In the genomic region with DNA sequence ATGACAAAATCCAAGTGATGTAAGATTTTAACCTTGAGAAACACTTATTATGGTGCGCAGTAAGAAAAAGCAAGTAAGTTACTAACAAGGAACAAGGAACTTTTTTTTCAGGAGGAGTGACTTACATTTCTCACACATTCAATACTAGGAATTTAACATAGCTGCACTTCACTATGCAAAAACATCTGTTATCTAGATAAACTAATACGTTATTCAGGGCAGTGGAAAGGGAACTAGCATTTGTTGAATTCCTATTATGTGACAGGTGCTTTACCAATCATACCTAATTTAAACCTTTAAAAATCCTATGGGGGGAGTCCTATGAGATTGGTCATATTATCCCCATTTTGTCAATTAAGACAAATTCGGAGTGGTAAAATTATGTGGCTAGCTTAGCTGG, we compare ENCODE assay signal across 14 cellular contexts.
DNase-seq lines count a peak whose midpoint lies in the region; ATAC-seq and TF ChIP-seq lines count a peak whose summit lies in the region.
"Had no signal": no experiment of that assay in that cellular context is flagged by ENCODE, and none has a peak within 500 bp of the region (broad histone marks: within the 10 kb centered on the region; RNA-seq: fewer than 3 reads in every experiment).

No MANE protein-coding gene starts in this region.

- peaks cover 22% of the 10 kb centered on the region for H3F3A ChIP-seq in neural progenitor cell (ENCODE audit: low read depth)

- H3K4me1 Mint-ChIP-seq in neural progenitor cell: peaks cover 30% of the 10 kb centered on the region
- H3K4me1 Mint-ChIP-seq: CD14-positive monocyte had no signal

- H3K4me2 ChIP-seq in neural progenitor cell: no peak overlapping the region

- H3K27ac Mint-ChIP-seq in neural progenitor cell: peak overlapping the region; percentile 22
- H3K27ac Mint-ChIP-seq: CD14-positive monocyte had no signal

- peaks cover 10% of the 10 kb centered on the region for H3K27me3 Mint-ChIP-seq in neural progenitor cell (ENCODE audit: insufficient read depth, low read depth)

- H3K36me3 ChIP-seq in heart left ventricle (no peaks in the 10 kb centered on the region), colonic mucosa (no peaks in the 10 kb centered on the region), neural progenitor cell (no peaks in the 10 kb centered on the region)

- H3K27ac ChIP-seq in heart left ventricle (peak overlapping the region in 8 of 12 donors; percentile 52 to 82 (median 75)), colonic mucosa (peak overlapping the region; percentile 5), neural progenitor cell (peak overlapping the region; percentile 71)

- H3K9ac ChIP-seq in colonic mucosa (ENCODE audit: low read depth in 2 of 2, low read length in 2 of 2) (no peak overlapping the region), neural progenitor cell (no peak overlapping the region)

- no peaks in the 10 kb centered on the region for H3K79me2 ChIP-seq in neural progenitor cell (ENCODE audit: low read depth)

- H3K4me3 Mint-ChIP-seq in neural progenitor cell: no peak overlapping the region
- H3K4me3 Mint-ChIP-seq: CD14-positive monocyte had no signal

- intact Hi-C loops in heart left ventricle (cut with DNase I) (no loop called here), cardiac septum (cut with DNase I) (no loop called here), colonic mucosa (cut with DNase I) (no loop called here)

- H3K9me3 Mint-ChIP-seq in neural progenitor cell: no peaks in the 10 kb centered on the region

- TF ChIP-seq POLR2A in heart left ventricle (IDR thresholded peaks at IDR 0.05): no peak

- H3K4me3 ChIP-seq in heart left ventricle (no peak overlapping the region), colonic mucosa (no peak overlapping the region), neural progenitor cell (no peak overlapping the region)

- H3K4me1 ChIP-seq in heart left ventricle (peaks cover 3 to 36% (median 24%) of the 10 kb centered on the region in 12 donors), colonic mucosa (no peaks in the 10 kb centered on the region), neural progenitor cell (peaks cover 41% of the 10 kb centered on the region)

- no peaks in the 10 kb centered on the region for H3K36me3 Mint-ChIP-seq in neural progenitor cell
- H3K36me3 Mint-ChIP-seq: CD14-positive monocyte had no signal

- H4K20me1 ChIP-seq in neural progenitor cell (ENCODE audit: low read depth): no peaks in the 10 kb centered on the region

- H3K9me3 ChIP-seq in heart left ventricle (no peaks in the 10 kb centered on the region), colonic mucosa (no peaks in the 10 kb centered on the region), neural progenitor cell (ENCODE audit: low read depth) (no peaks in the 10 kb centered on the region)

- DNase-seq in heart left ventricle (no peak), cardiac septum (ENCODE audit: low spot score) (no peak), colonic mucosa (no peak), neural progenitor cell (ENCODE audit: low spot score) (no peak), superior temporal gyrus (ENCODE audit: extremely low spot score) (peak; percentile 51), occipital lobe (lab: John Stamatoyannopoulos, UW) (no peak)
- DNase-seq: 8988T, DMS79 treated with DMSO at 0.1 percent for 48 hours, KG1, NCI-H187, NCI-H2227 treated with DMSO at 0.1 percent for 48 hours had no signal

- H3K27me3 ChIP-seq in heart left ventricle (no peaks in the 10 kb centered on the region), colonic mucosa (no peaks in the 10 kb centered on the region), neural progenitor cell (no peaks in the 10 kb centered on the region)

- ATAC-seq in heart left ventricle (no peak), HG02588 (IDR thresholded peaks at IDR 0.05; ENCODE audit: unreplicated experiment) (no peak), HG02938 (IDR thresholded peaks at IDR 0.05; ENCODE audit: unreplicated experiment) (no peak)

- TF ChIP-seq CTCF in heart left ventricle (IDR thresholded peaks at IDR 0.05) (no peak), colonic mucosa (IDR thresholded peaks at IDR 0.05) (no peak), neural progenitor cell (IDR thresholded peaks at IDR 0.05) (no peak)

- 53 to 61% (median 55%) methylated on average over 3 of the region's 3 CpGs for WGBS in heart left ventricle, 4 donors

- no peak overlapping the region for H2AFZ ChIP-seq in neural progenitor cell (replicated peaks)

Comparison
In these comparisons a context has a peak if more than half of its experiments do, and no peak if none do; other contexts are left out.
1. H3K27ac ChIP-seq: peak in every context shown above with its lines; median percentile 75 in heart left ventricle; 71 in neural progenitor cell; 5 in colonic mucosa.